11 cellular contexts compared by ENCODE assay signal in genomic region chr1:238023137-238023536, GRCh38.
"Had no signal": no experiment of that assay in that cellular context is flagged by ENCODE, and none has a peak within 500 bp of the region (broad histone marks: within the 10 kb centered on the region; RNA-seq: fewer than 3 reads in every experiment).

No MANE protein-coding gene starts in this region.

- ATAC-seq: GM23338, HCT116 had no signal

- DNase-seq: GM23248, GOT3, H7, H9, HCEC 1CT, HFFc6 had no signal

- H3K9ac ChIP-seq: GM23248 had no signal

- H3K4me3 ChIP-seq: GM23248, GM23338, HAP-1 had no signal

- H3K27ac ChIP-seq: GM23248 had no signal

- H2AFZ ChIP-seq: GM23248, GM23338 had no signal

- H3K9me3 ChIP-seq: HAP-1 had no signal

- H3K4me2 ChIP-seq: GM23338 had no signal

- FAIRE-seq: H1, H54 had no signal

- H3K36me3 ChIP-seq: HAP-1 had no signal
